12 cellular contexts compared by ENCODE assay signal in genomic region chr10:78981257-78981969, GRCh38.
A peak's percentile ranks its signal among the peaks of the same experiment; 100 is the strongest.
DNase-seq lines count a peak whose midpoint lies in the region; ATAC-seq and TF ChIP-seq lines count a peak whose summit lies in the region.
"Had no signal": no experiment of that assay in that cellular context is flagged by ENCODE, and none has a peak within 500 bp of the region (broad histone marks: within the 10 kb centered on the region; RNA-seq: fewer than 3 reads in every experiment).

No MANE protein-coding gene starts in this region.

- WGBS in upper lobe of left lung, 2 donors, result 67 to 74% methylated on average over 4 to 6 of the region's 6 CpGs

- TF ChIP-seq EP300 in upper lobe of left lung (IDR thresholded peaks at IDR 0.05), result no peak

- no peaks in the 10 kb centered on the region for H3K36me3 ChIP-seq in upper lobe of left lung
- H3K36me3 ChIP-seq: heart right ventricle had no signal

- POLR2A ChIA-PET in activated CD4-positive, alpha-beta memory T cell treated with anti-CD3 and anti-CD28 coated beads, Interleukin-2, amount 10 ng/mL, durations not matched to agents 7 days and 5 days (lab: Charles Lee), result no interaction called here

- ATAC-seq in GM18519 (IDR thresholded peaks at IDR 0.05; ENCODE audit: low FRiP score, unreplicated experiment) (peak; percentile 61), HG02840 (IDR thresholded peaks at IDR 0.05; ENCODE audit: low FRiP score, unreplicated experiment) (peak; percentile 60), upper lobe of left lung (ENCODE audit: low FRiP score in 2 of 2) (no peak), HG03521 (IDR thresholded peaks at IDR 0.05; ENCODE audit: unreplicated experiment) (no peak)

- H3K27me3 ChIP-seq in upper lobe of left lung, result no peaks in the 10 kb centered on the region
- H3K27me3 ChIP-seq: heart right ventricle had no signal

- no peak overlapping the region for H3K4me3 Mint-ChIP-seq in CD14-positive monocyte
- no peak overlapping the region for H3K4me3 Mint-ChIP-seq in activated CD4-positive, alpha-beta memory T cell treated with anti-CD3 and anti-CD28 coated beads, Interleukin-2, amount 10 ng/mL, durations not matched to agents 7 days and 5 days

- CTCF ChIA-PET in activated CD4-positive, alpha-beta memory T cell treated with anti-CD3 and anti-CD28 coated beads, Interleukin-2, amount 10 ng/mL, durations not matched to agents 7 days and 5 days (lab: Charles Lee), result no interaction called here

- H3K27ac ChIP-seq in upper lobe of left lung, result no peak overlapping the region
- H3K27ac ChIP-seq: heart right ventricle, KMS-11 had no signal

- peak overlapping the region in 4 of 7 donors; percentile 21 to 73 (median 53) for H3K27ac Mint-ChIP-seq in CD14-positive monocyte
- H3K27ac Mint-ChIP-seq in activated CD4-positive, alpha-beta memory T cell treated with anti-CD3 and anti-CD28 coated beads, Interleukin-2, amount 10 ng/mL, durations not matched to agents 7 days and 5 days, result peak overlapping the region; percentile 9

- TF ChIP-seq POLR2A in upper lobe of left lung (IDR thresholded peaks at IDR 0.05), result no peak

- TF ChIP-seq CTCF in CD14-positive monocyte (IDR thresholded peaks at IDR 0.05) (no peak), upper lobe of left lung (IDR thresholded peaks at IDR 0.05) (no peak)

- H3K4me3 ChIP-seq in upper lobe of left lung, result no peak overlapping the region
- H3K4me3 ChIP-seq: heart right ventricle had no signal

- H3K27me3 Mint-ChIP-seq in CD14-positive monocyte (ENCODE audit: low read depth in 3 of 3), result peaks cover 1 to 14% (median 11%) of the 10 kb centered on the region in 3 donors
- peaks cover 22% of the 10 kb centered on the region for H3K27me3 Mint-ChIP-seq in activated CD4-positive, alpha-beta memory T cell treated with anti-CD3 and anti-CD28 coated beads, Interleukin-2, amount 10 ng/mL, durations not matched to agents 7 days and 5 days

- peak; percentile 64 for DNase-seq in CD14-positive monocyte (ENCODE audit: low spot score)
- peak; percentile 60 for DNase-seq in activated CD4-positive, alpha-beta memory T cell treated with anti-CD3 and anti-CD28 coated beads, Interleukin-2, amount 10 ng/mL, durations not matched to agents 7 days and 5 days
- no peak for DNase-seq in upper lobe of left lung
- DNase-seq in DMS153 treated with DMSO at 0.1 percent for 48 hours (lab: John Stamatoyannopoulos, UW; ENCODE audit: unreplicated experiment), result no peak
- no peak for DNase-seq in RPMI8226
- DNase-seq: activated CD4-positive, CD25-positive, alpha-beta regulatory T cell treated with anti-CD3 and anti-CD28 coated beads, Interleukin-2, amount 50 U/mL, for 72 hours; central memory CD4-positive, alpha-beta T cell had no signal

- H3K36me3 Mint-ChIP-seq in CD14-positive monocyte, result no peaks in the 10 kb centered on the region
- no peaks in the 10 kb centered on the region for H3K36me3 Mint-ChIP-seq in activated CD4-positive, alpha-beta memory T cell treated with anti-CD3 and anti-CD28 coated beads, Interleukin-2, amount 10 ng/mL, durations not matched to agents 7 days and 5 days (ENCODE audit: low read depth)

- intact Hi-C loops in CD14-positive monocyte (cut with micrococcal nuclease), result no loop called here

- H3K4me1 Mint-ChIP-seq in CD14-positive monocyte, result peaks cover 31% of the 10 kb centered on the region
- peaks cover 12% of the 10 kb centered on the region for H3K4me1 Mint-ChIP-seq in activated CD4-positive, alpha-beta memory T cell treated with anti-CD3 and anti-CD28 coated beads, Interleukin-2, amount 10 ng/mL, durations not matched to agents 7 days and 5 days

- H3K9me3 ChIP-seq in upper lobe of left lung, result no peaks in the 10 kb centered on the region
- H3K9me3 ChIP-seq: heart right ventricle had no signal

- H3K9me3 Mint-ChIP-seq in CD14-positive monocyte, result no peaks in the 10 kb centered on the region
- no peaks in the 10 kb centered on the region for H3K9me3 Mint-ChIP-seq in activated CD4-positive, alpha-beta memory T cell treated with anti-CD3 and anti-CD28 coated beads, Interleukin-2, amount 10 ng/mL, durations not matched to agents 7 days and 5 days

- peaks cover 3 to 17% (median 6%) of the 10 kb centered on the region in 4 donors for H3K4me1 ChIP-seq in upper lobe of left lung

Comparison
In these comparisons a context has a peak if more than half of its experiments do, and no peak if none do; other contexts are left out.
1. DNase-seq: peak in CD14-positive monocyte (single experiment) and activated CD4-positive, alpha-beta memory T cell treated with anti-CD3 and anti-CD28 coated beads, Interleukin-2, amount 10 ng/mL, durations not matched to agents 7 days and 5 days (single experiment); none in upper lobe of left lung (0 of 2), DMS153 treated with DMSO at 0.1 percent for 48 hours (single experiment) and RPMI8226 (single experiment).
2. ATAC-seq: peak in GM18519 (single experiment) and HG02840 (single experiment); none in upper lobe of left lung (0 of 2) and HG03521 (single experiment).